30 cellular contexts compared by ENCODE assay signal in genomic region chr3:25690768-25691548, GRCh38.
"Had no signal": no experiment of that assay in that cellular context is flagged by ENCODE, and none has a peak within 500 bp of the region (broad histone marks: within the 10 kb centered on the region; RNA-seq: fewer than 3 reads in every experiment).

No MANE protein-coding gene starts in this region.

- H3K4me1 ChIP-seq: ascending aorta, Peyer's patch had no signal

- H3K27me3 ChIP-seq: ascending aorta, cardiac muscle cell, MG63, Peyer's patch had no signal

- H3K27ac ChIP-seq: ascending aorta, cardiac muscle cell, Peyer's patch had no signal

- H3K4me3 ChIP-seq: ascending aorta, cardiac muscle cell, K562, MG63, Peyer's patch had no signal

- H3K36me3 ChIP-seq: ascending aorta, cardiac muscle cell, MG63, Peyer's patch had no signal

- DNase-seq: activated CD4-positive, alpha-beta T cell treated with anti-CD3 and anti-CD28 coated beads, Interleukin-2, amount 10 ng/mL, durations not matched to agents 24 days and 14 days; activated CD4-positive, alpha-beta T cell treated with anti-CD3 and anti-CD28 coated beads, Interleukin-2, amount 50 U/mL, for 4 hours; activated CD8-positive, alpha-beta T cell treated with anti-CD3 and anti-CD28 coated beads for 36 hours; activated effector memory CD4-positive, alpha-beta T cell treated with anti-CD3 and anti-CD28 coated beads, Interleukin-2, amount 50 U/mL, for 16 hours; activated naive CD4-positive, alpha-beta T cell; activated naive CD4-positive, alpha-beta T cell treated with anti-CD3 and anti-CD28 coated beads, Interleukin-2, amount 50 U/mL, for 16 hours; activated naive CD8-positive, alpha-beta T cell treated with anti-CD3 and anti-CD28 coated beads, Interleukin-2, amount 10 ng/mL, durations not matched to agents 7 days and 5 days; activated T-cell treated with anti-CD3 and anti-CD28 coated beads, Interleukin-2, amount 50 U/mL, for 1 hour; activated T-cell treated with anti-CD3 and anti-CD28 coated beads, Interleukin-2, amount 50 U/mL, for 72 hours; amygdala; IMR-90; MG63; NCI-H1048; NCI-H1105 treated with DMSO at 0.1 percent for 48 hours; NCI-H1436; NCI-H1694; NCI-H1930; NCI-H2081 treated with DMSO at 0.1 percent for 48 hours; NCI-H345; NCI-H524 treated with DMSO at 0.1 percent for 48 hours; Peyer's patch; RPMI8226; SHP77 treated with DMSO at 0.1 percent for 48 hours; SW 1271; T-helper 1 cell; T-helper 2 cell; T-helper 9 cell had no signal
